ENCODE assay signal across 23 cellular contexts in genomic region chr11:105224859-105225258, GRCh38.
A peak's percentile ranks its signal among the peaks of the same experiment; 100 is the strongest.
DNase-seq lines count a peak whose midpoint lies in the region; ATAC-seq, FAIRE-seq and TF ChIP-seq lines count a peak whose summit lies in the region.
"Had no signal": no experiment of that assay in that cellular context is flagged by ENCODE, and none has a peak within 500 bp of the region (broad histone marks: within the 10 kb centered on the region; RNA-seq: fewer than 3 reads in every experiment).

No MANE protein-coding gene starts in this region.

- H3K9me3 Mint-ChIP-seq in glutamatergic neuron (ENCODE audit: unreplicated experiment) = no peaks in the 10 kb centered on the region
- H3K9me3 Mint-ChIP-seq: CD8-positive, alpha-beta memory T cell; HFFc6 had no signal

- no peak for FAIRE-seq in bronchial epithelial cell (lab: Jason Lieb, UNC)
- FAIRE-seq: A204.1, HTR-8/SVneo had no signal

- no peak overlapping the region for H3K9ac ChIP-seq in colonic mucosa (ENCODE audit: low read depth in 2 of 2, low read length in 2 of 2)

- H3K4me1 ChIP-seq in RWPE2 (ENCODE audit: insufficient read depth, poor library complexity, severe bottlenecking) = peaks cover 3% of the 10 kb centered on the region
- H3K4me1 ChIP-seq in colonic mucosa = no peaks in the 10 kb centered on the region
- H3K4me1 ChIP-seq: BE2C had no signal

- intact Hi-C loops in colonic mucosa (cut with DNase I) = no loop called here

- no peak overlapping the region for H3K4me3 ChIP-seq in RWPE2 (ENCODE audit: severe bottlenecking)
- H3K4me3 ChIP-seq in bronchial epithelial cell (ENCODE audit: low read depth, low read length) = no peak overlapping the region
- no peak overlapping the region for H3K4me3 ChIP-seq in fibroblast of villous mesenchyme (ENCODE audit: low read depth, low read length)
- no peak overlapping the region for H3K4me3 ChIP-seq in colonic mucosa

- ATAC-seq in RWPE2 (ENCODE audit: low read depth) (peak; percentile 46; the same call in 1 of the 3 replicates), GM21737 (IDR thresholded peaks at IDR 0.05; ENCODE audit: unreplicated experiment) (no peak)
- ATAC-seq: HCT116 had no signal

- DNase-seq in RWPE2 (ENCODE audit: low spot score) = no peak
- DNase-seq in bronchial epithelial cell (ENCODE audit: low read depth) = peak; percentile 74
- peak; percentile 77 for DNase-seq in fibroblast of villous mesenchyme (ENCODE audit: low read depth)
- DNase-seq in NCI-H526 treated with DMSO at 0.1 percent for 48 hours (lab: John Stamatoyannopoulos, UW) = no peak
- no peak for DNase-seq in glutamatergic neuron
- no peak for DNase-seq in colonic mucosa
- DNase-seq: ACHN; BE2C; C1 segment of cervical spinal cord; Caco-2; CD4-positive, CD25-positive, alpha-beta regulatory T cell; CD8-positive, alpha-beta memory T cell; DMS153; DMS79; GF-D8; GOT3; H7; HFFc6; IMR-90 had no signal

- no peaks in the 10 kb centered on the region for H3K36me3 ChIP-seq in RWPE2 (ENCODE audit: low read depth)
- no peaks in the 10 kb centered on the region for H3K36me3 ChIP-seq in bronchial epithelial cell (ENCODE audit: control insufficient read depth, insufficient read depth, low read length)
- H3K36me3 ChIP-seq in colonic mucosa = no peaks in the 10 kb centered on the region
- H3K36me3 ChIP-seq: BE2C had no signal

- H3K4me1 Mint-ChIP-seq in glutamatergic neuron (ENCODE audit: low read depth, unreplicated experiment) = no peaks in the 10 kb centered on the region
- H3K4me1 Mint-ChIP-seq: CD4-positive, CD25-positive, alpha-beta regulatory T cell; CD8-positive, alpha-beta memory T cell had no signal

- no peak overlapping the region for H3K27ac ChIP-seq in RWPE2 (ENCODE audit: poor library complexity, severe bottlenecking)
- no peak overlapping the region for H3K27ac ChIP-seq in colonic mucosa

- H3K4me3 Mint-ChIP-seq in glutamatergic neuron (ENCODE audit: unreplicated experiment) = no peak overlapping the region
- H3K4me3 Mint-ChIP-seq: CD4-positive, CD25-positive, alpha-beta regulatory T cell; CD8-positive, alpha-beta memory T cell; HFFc6 had no signal

- no peaks in the 10 kb centered on the region for H3K36me3 Mint-ChIP-seq in glutamatergic neuron (ENCODE audit: unreplicated experiment)
- H3K36me3 Mint-ChIP-seq: CD4-positive, CD25-positive, alpha-beta regulatory T cell; CD8-positive, alpha-beta memory T cell had no signal

- no peaks in the 10 kb centered on the region for H3K27me3 Mint-ChIP-seq in glutamatergic neuron (ENCODE audit: unreplicated experiment)
- H3K27me3 Mint-ChIP-seq: CD4-positive, CD25-positive, alpha-beta regulatory T cell had no signal

- H3K9me3 ChIP-seq in RWPE2 (ENCODE audit: severe bottlenecking) = peaks cover 2% of the 10 kb centered on the region
- no peaks in the 10 kb centered on the region for H3K9me3 ChIP-seq in colonic mucosa
- H3K9me3 ChIP-seq: BE2C, Caco-2 had no signal

- H3K27me3 ChIP-seq in RWPE2 (ENCODE audit: insufficient read depth, poor library complexity, severe bottlenecking) = no peaks in the 10 kb centered on the region
- H3K27me3 ChIP-seq in bronchial epithelial cell (ENCODE audit: control insufficient read depth, insufficient read depth, low read length) = no peaks in the 10 kb centered on the region
- no peaks in the 10 kb centered on the region for H3K27me3 ChIP-seq in colonic mucosa
- H3K27me3 ChIP-seq: BE2C had no signal

- TF ChIP-seq CTCF in RWPE2 (IDR thresholded peaks at IDR 0.05; ENCODE audit: poor library complexity, severe bottlenecking) (no peak), bronchial epithelial cell (IDR thresholded peaks at IDR 0.05; ENCODE audit: insufficient read depth, low read length, severe bottlenecking) (no peak), fibroblast of villous mesenchyme (IDR thresholded peaks at IDR 0.05; ENCODE audit: insufficient read depth, low read depth, low read length) (no peak), glutamatergic neuron (IDR thresholded peaks at IDR 0.05; ENCODE audit: partially characterized antibody, unreplicated experiment) (no peak), colonic mucosa (IDR thresholded peaks at IDR 0.05) (no peak)

- H3K27ac Mint-ChIP-seq in glutamatergic neuron (ENCODE audit: unreplicated experiment) = no peak overlapping the region
- H3K27ac Mint-ChIP-seq: CD4-positive, CD25-positive, alpha-beta regulatory T cell; CD8-positive, alpha-beta memory T cell; HFFc6 had no signal

Comparison
In these comparisons a context has a peak if more than half of its experiments do, and no peak if none do; other contexts are left out.
1. DNase-seq: peak in bronchial epithelial cell (single experiment) and fibroblast of villous mesenchyme (single experiment); none in RWPE2 (single experiment), NCI-H526 treated with DMSO at 0.1 percent for 48 hours (single experiment), glutamatergic neuron (single experiment) and colonic mucosa (single experiment).